In genomic region chr13:29529755-29530154, GRCh38 we compare ENCODE assay signal across 25 cellular contexts.
"Had no signal": no experiment of that assay in that cellular context is flagged by ENCODE, and none has a peak within 500 bp of the region (broad histone marks: within the 10 kb centered on the region; RNA-seq: fewer than 3 reads in every experiment).

No MANE protein-coding gene starts in this region.

- ATAC-seq: activated CD4-positive, alpha-beta T cell treated with anti-CD3 and anti-CD28 coated beads for 36 hours; left colon had no signal

- H3K36me3 ChIP-seq: neural progenitor cell had no signal

- DNase-seq: activated CD4-positive, alpha-beta T cell treated with anti-CD3 and anti-CD28 coated beads for 36 hours; activated CD4-positive, CD25-positive, alpha-beta regulatory T cell; activated CD8-positive, alpha-beta memory T cell treated with anti-CD3 and anti-CD28 coated beads for 24 hours; activated CD8-positive, alpha-beta memory T cell treated with anti-CD3 and anti-CD28 coated beads, Interleukin-2, amount 50 U/mL, for 4 hours; activated T-cell treated with anti-CD3 and anti-CD28 coated beads, Interleukin-2, amount 50 U/mL, for 48 hours; colonic mucosa; effector CD8-positive, alpha-beta T cell; erythroblast; head of caudate nucleus; hippocampal formation; kidney; left colon; mammary epithelial cell; naive B cell; occipital lobe; stimulated activated CD4-positive, alpha-beta T cell treated with anti-CD3 and anti-CD28 coated beads, Interleukin-15, amount 100 ng/mL, for 24 hours; stimulated activated CD4-positive, alpha-beta T cell treated with anti-CD3 and anti-CD28 coated beads, Interleukin-2, amount 100 ng/mL, for 24 hours; stimulated activated naive CD4-positive, alpha-beta T cell had no signal

- H3K9me3 Mint-ChIP-seq: activated naive CD4-positive, alpha-beta T cell treated with anti-CD3 and anti-CD28 coated beads, Interleukin-2, amount 50 U/mL, for 24 hours; activated T-helper 2 cell treated with anti-CD3 and anti-CD28 coated beads, Interferon-gamma antibody, Interleukin-2, Interleukin-4, amounts not matched to agents 10 μg/mL and 5 μg/mL and 100 μg/mL, durations not matched to agents 14 hours and 24 hours and 36 hours; mesothelial cell of epicardium; naive B cell; neural progenitor cell had no signal

- H3K27me3 Mint-ChIP-seq: activated CD4-positive, alpha-beta T cell treated with anti-CD3 and anti-CD28 coated beads for 36 hours; activated naive CD4-positive, alpha-beta T cell treated with anti-CD3 and anti-CD28 coated beads, Interleukin-2, amount 50 U/mL, for 24 hours; naive B cell had no signal

- H3K4me3 Mint-ChIP-seq: activated CD4-positive, alpha-beta T cell treated with anti-CD3 and anti-CD28 coated beads for 36 hours; activated naive CD4-positive, alpha-beta T cell treated with anti-CD3 and anti-CD28 coated beads, Interleukin-2, amount 50 U/mL, for 24 hours; mesothelial cell of epicardium; neural progenitor cell had no signal

- H3K9me3 ChIP-seq: colonic mucosa, right atrium auricular region, suprapubic skin, tibial artery had no signal

- H3K4me1 Mint-ChIP-seq: activated CD4-positive, alpha-beta T cell treated with anti-CD3 and anti-CD28 coated beads for 36 hours; activated naive CD4-positive, alpha-beta T cell treated with anti-CD3 and anti-CD28 coated beads, Interleukin-2, amount 50 U/mL, for 24 hours had no signal

- H3K27ac Mint-ChIP-seq: activated CD4-positive, alpha-beta T cell treated with anti-CD3 and anti-CD28 coated beads for 36 hours; activated T-helper 2 cell treated with anti-CD3 and anti-CD28 coated beads, Interferon-gamma antibody, Interleukin-2, Interleukin-4, amounts not matched to agents 10 μg/mL and 5 μg/mL and 100 μg/mL, durations not matched to agents 14 hours and 24 hours and 36 hours; mesothelial cell of epicardium; neural progenitor cell had no signal

- H3K4me3 ChIP-seq: colonic mucosa, neural progenitor cell, right atrium auricular region, suprapubic skin, tibial artery had no signal

- H3K9ac ChIP-seq: neural progenitor cell had no signal

- H3K27ac ChIP-seq: colonic mucosa, neural progenitor cell, right atrium auricular region, suprapubic skin, tibial artery had no signal

- H3K4me1 ChIP-seq: colonic mucosa, neural progenitor cell, tibial artery had no signal

- H3K27me3 ChIP-seq: colonic mucosa, neural progenitor cell, right atrium auricular region, suprapubic skin, tibial artery had no signal
